In genomic region chr9:87494970-87495471, GRCh38 we compare ENCODE assay signal across 1 cellular context.
A peak's percentile ranks its signal among the peaks of the same experiment; 100 is the strongest.
TF ChIP-seq lines count a peak whose summit lies in the region.

No MANE protein-coding gene starts in this region.

TF ChIP-seq in K562, 482 proteins besides CTCF, POLR2A, EP300 and RAD21 (continued from another document and continues in another):
- TF ChIP-seq, protein P1, sequence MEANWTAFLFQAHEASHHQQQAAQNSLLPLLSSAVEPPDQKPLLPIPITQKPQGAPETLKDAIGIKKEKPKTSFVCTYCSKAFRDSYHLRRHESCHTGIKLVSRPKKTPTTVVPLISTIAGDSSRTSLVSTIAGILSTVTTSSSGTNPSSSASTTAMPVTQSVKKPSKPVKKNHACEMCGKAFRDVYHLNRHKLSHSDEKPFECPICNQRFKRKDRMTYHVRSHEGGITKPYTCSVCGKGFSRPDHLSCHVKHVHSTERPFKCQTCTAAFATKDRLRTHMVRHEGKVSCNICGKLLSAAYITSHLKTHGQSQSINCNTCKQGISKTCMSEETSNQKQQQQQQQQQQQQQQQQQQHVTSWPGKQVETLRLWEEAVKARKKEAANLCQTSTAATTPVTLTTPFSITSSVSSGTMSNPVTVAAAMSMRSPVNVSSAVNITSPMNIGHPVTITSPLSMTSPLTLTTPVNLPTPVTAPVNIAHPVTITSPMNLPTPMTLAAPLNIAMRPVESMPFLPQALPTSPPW (CRISPR knock-in tag; IDR thresholded peaks at IDR 0.05), result peak; percentile 90
- TF ChIP-seq ZNF23 (CRISPR knock-in tag; IDR thresholded peaks at IDR 0.05) (no peak), KDM1A (IDR thresholded peaks at IDR 0.05) (peak in 1 of 2 experiments; percentile 92; a peak in 2 of 4 replicates), CBFA2T3 (IDR thresholded peaks at IDR 0.05) (peak; percentile 40), ZBTB43 (CRISPR knock-in tag; IDR thresholded peaks at IDR 0.05) (no peak), HNRNPLL (IDR thresholded peaks at IDR 0.05; ENCODE audit: low read depth, low read length, poor library complexity, severe bottlenecking) (no peak), MXI1 (IDR thresholded peaks at IDR 0.05; ENCODE audit: low read depth, low read length) (no peak), SIX5 (IDR thresholded peaks at IDR 0.05; ENCODE audit: borderline replicate concordance in 1 of 2, insufficient read depth in 1 of 2, low read depth in 1 of 2, low read length in 2 of 2) (no peak), ZKSCAN8 (CRISPR knock-in tag; IDR thresholded peaks at IDR 0.05) (no peak), MIER1 (IDR thresholded peaks at IDR 0.05; ENCODE audit: low read depth) (no peak), SP2 (IDR thresholded peaks at IDR 0.05; ENCODE audit: extremely low read depth, low read depth, low read length, poor library complexity, severe bottlenecking) (no peak), ZNF311 (CRISPR knock-in tag; IDR thresholded peaks at IDR 0.05) (no peak), SETDB1 (IDR thresholded peaks at IDR 0.05; ENCODE audit: low read length) (no peak), ZBTB8A (IDR thresholded peaks at IDR 0.05; ENCODE audit: partially characterized antibody) (no peak), PTBP1 (IDR thresholded peaks at IDR 0.05; ENCODE audit: low read depth, low read length) (no peak), MLLT1 (IDR thresholded peaks at IDR 0.05) (0 out of 4 replicates have a peak, but pooled peaks of 1 of the 2 experiments have one; percentile 43), HDAC6 (IDR thresholded peaks at IDR 0.05; ENCODE audit: low read depth, low read length) (no peak), SMARCB1 (IDR thresholded peaks at IDR 0.05; ENCODE audit: insufficient read length, low read depth) (no peak), ZNF444 (CRISPR knock-in tag; IDR thresholded peaks at IDR 0.05) (peak; percentile 96), ZNF318 (IDR thresholded peaks at IDR 0.05; ENCODE audit: borderline replicate concordance in 1 of 2, low read depth in 1 of 2) (0 out of 4 replicates have a peak, but pooled peaks of 1 of the 2 experiments have one; percentile 47), ZNF277 (CRISPR knock-in tag; IDR thresholded peaks at IDR 0.05; ENCODE audit: borderline replicate concordance) (no peak), ZNF778 (CRISPR knock-in tag; IDR thresholded peaks at IDR 0.05) (no peak), ZNF695 (CRISPR knock-in tag; IDR thresholded peaks at IDR 0.05) (no peak), BACH1 (tag; IDR thresholded peaks at IDR 0.05) (0 out of 2 replicates have a peak, but pooled peaks have one; percentile 17), PTRF (tag; IDR thresholded peaks at IDR 0.05) (no peak), PTTG1 (tag; IDR thresholded peaks at IDR 0.05; ENCODE audit: low read depth) (no peak), PCBP1 (IDR thresholded peaks at IDR 0.05; ENCODE audit: low read depth, low read length, poor library complexity, severe bottlenecking) (no peak), NBN (IDR thresholded peaks at IDR 0.05; ENCODE audit: low read depth) (no peak), FOXJ2 (tag; IDR thresholded peaks at IDR 0.05) (peak; percentile 70), PHF8 (IDR thresholded peaks at IDR 0.05; ENCODE audit: borderline replicate concordance, low read length) (no peak), E2F3 (CRISPR knock-in tag; IDR thresholded peaks at IDR 0.05) (no peak), TCF7L2 (IDR thresholded peaks at IDR 0.05; ENCODE audit: low read depth, low read length) (no peak), AFF1 (IDR thresholded peaks at IDR 0.05; ENCODE audit: low read depth in 1 of 2, partially characterized antibody in 2 of 2) (peak in 1 of 2 experiments; percentile 77), CREBBP (IDR thresholded peaks at IDR 0.05; ENCODE audit: low read depth, low read length) (no peak), SMARCE1 (IDR thresholded peaks at IDR 0.05) (peak; percentile 59; the same call in 1 of the 2 replicates), TEAD1 (CRISPR knock-in tag; IDR thresholded peaks at IDR 0.05) (no peak), MYBL2 (IDR thresholded peaks at IDR 0.05; ENCODE audit: low read depth) (no peak), MYBL2 (CRISPR knock-in tag; IDR thresholded peaks at IDR 0.05; ENCODE audit: borderline replicate concordance) (no peak), MCM2 (IDR thresholded peaks at IDR 0.05; ENCODE audit: low read depth) (no peak), ZNF507 (tag; conservative IDR thresholded peaks at IDR 0.05) (no peak), FOSL1 (tag; conservative IDR thresholded peaks at IDR 0.05) (peak; percentile 59)
- TF ChIP-seq, protein P2, sequence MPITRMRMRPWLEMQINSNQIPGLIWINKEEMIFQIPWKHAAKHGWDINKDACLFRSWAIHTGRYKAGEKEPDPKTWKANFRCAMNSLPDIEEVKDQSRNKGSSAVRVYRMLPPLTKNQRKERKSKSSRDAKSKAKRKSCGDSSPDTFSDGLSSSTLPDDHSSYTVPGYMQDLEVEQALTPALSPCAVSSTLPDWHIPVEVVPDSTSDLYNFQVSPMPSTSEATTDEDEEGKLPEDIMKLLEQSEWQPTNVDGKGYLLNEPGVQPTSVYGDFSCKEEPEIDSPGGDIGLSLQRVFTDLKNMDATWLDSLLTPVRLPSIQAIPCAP (CRISPR knock-in tag; IDR thresholded peaks at IDR 0.05; ENCODE audit: borderline replicate concordance), result no peak
- TF ChIP-seq, protein P3, sequence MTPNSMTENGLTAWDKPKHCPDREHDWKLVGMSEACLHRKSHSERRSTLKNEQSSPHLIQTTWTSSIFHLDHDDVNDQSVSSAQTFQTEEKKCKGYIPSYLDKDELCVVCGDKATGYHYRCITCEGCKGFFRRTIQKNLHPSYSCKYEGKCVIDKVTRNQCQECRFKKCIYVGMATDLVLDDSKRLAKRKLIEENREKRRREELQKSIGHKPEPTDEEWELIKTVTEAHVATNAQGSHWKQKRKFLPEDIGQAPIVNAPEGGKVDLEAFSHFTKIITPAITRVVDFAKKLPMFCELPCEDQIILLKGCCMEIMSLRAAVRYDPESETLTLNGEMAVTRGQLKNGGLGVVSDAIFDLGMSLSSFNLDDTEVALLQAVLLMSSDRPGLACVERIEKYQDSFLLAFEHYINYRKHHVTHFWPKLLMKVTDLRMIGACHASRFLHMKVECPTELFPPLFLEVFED (CRISPR knock-in tag; conservative IDR thresholded peaks at IDR 0.05), result 0 out of 2 replicates have a peak, but pooled peaks have one; percentile 49
